1 cellular context compared by ENCODE assay signal in the genomic region with DNA sequence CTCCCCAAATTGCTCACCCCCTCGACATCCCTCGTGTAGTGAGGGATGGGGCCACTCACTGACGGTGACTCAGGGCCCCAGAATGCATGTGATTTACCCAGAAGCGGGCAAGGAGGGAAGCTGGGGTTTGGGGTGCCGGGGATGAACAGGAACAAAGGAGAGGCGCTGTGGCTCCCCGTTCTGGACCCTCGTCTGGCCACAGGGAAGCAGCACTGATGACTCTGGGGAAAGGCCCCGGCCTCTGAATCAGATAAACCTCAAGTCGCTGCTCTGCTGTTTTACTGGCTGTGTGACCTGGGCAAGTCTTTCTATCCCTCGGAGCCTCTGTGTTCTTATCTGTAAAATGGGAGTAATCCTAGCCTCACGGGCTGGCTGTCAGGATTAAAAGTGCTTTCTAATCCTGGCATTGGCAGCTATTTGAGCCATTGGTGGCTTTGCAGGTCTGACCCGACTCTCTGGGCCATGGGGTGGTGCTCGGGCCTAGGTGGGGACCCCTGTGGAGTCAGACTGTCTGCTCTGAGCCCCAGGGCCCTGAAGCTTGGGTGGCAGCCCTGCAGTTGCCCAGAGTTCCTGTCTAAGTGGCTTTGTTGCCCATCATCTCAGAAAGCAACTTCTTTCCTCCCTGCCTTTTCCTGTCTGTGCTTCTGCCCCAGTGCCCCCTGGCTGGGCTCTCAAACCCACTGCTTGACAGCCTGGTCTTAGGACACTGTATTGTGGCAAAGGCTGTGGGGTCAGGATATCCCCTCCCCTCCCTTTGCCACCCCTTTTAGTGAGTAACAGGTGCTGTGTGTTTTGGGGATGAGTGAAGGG.
TF ChIP-seq lines count a peak whose summit lies in the region.

No MANE protein-coding gene starts in this region.

TF ChIP-seq in WTC11, 78 proteins besides CTCF, POLR2A, EP300 and RAD21 (continued from another document):
- TF ChIP-seq, protein P1, sequence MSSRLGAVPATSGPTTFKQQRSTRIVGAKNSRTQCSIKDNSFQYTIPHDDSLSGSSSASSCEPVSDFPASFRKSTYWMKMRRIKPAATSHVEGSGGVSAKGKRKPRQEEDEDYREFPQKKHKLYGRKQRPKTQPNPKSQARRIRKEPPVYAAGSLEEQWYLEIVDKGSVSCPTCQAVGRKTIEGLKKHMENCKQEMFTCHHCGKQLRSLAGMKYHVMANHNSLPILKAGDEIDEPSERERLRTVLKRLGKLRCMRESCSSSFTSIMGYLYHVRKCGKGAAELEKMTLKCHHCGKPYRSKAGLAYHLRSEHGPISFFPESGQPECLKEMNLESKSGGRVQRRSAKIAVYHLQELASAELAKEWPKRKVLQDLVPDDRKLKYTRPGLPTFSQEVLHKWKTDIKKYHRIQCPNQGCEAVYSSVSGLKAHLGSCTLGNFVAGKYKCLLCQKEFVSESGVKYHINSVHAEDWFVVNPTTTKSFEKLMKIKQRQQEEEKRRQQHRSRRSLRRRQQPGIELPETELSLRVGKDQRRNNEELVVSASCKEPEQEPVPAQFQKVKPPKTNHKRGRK (CRISPR knock-in tag; IDR thresholded peaks at IDR 0.05; ENCODE audit: borderline replicate concordance): no peak
- TF ChIP-seq, protein P2, sequence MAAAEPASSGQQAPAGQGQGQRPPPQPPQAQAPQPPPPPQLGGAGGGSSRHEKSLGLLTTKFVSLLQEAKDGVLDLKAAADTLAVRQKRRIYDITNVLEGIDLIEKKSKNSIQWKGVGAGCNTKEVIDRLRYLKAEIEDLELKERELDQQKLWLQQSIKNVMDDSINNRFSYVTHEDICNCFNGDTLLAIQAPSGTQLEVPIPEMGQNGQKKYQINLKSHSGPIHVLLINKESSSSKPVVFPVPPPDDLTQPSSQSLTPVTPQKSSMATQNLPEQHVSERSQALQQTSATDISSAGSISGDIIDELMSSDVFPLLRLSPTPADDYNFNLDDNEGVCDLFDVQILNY (CRISPR knock-in tag; IDR thresholded peaks at IDR 0.05): no peak
- TF ChIP-seq ZNF263 (CRISPR knock-in tag; IDR thresholded peaks at IDR 0.05; ENCODE audit: low read depth) (no peak), CBFB (CRISPR knock-in tag; IDR thresholded peaks at IDR 0.05; ENCODE audit: low read depth) (no peak), TP53 (CRISPR knock-in tag; IDR thresholded peaks at IDR 0.05) (no peak), ZNF121 (CRISPR knock-in tag; IDR thresholded peaks at IDR 0.05) (no peak), ZNF138 (CRISPR knock-in tag; conservative IDR thresholded peaks at IDR 0.05) (no peak), FOXK1 (CRISPR knock-in tag; IDR thresholded peaks at IDR 0.05) (no peak)
- TF ChIP-seq, protein P3, sequence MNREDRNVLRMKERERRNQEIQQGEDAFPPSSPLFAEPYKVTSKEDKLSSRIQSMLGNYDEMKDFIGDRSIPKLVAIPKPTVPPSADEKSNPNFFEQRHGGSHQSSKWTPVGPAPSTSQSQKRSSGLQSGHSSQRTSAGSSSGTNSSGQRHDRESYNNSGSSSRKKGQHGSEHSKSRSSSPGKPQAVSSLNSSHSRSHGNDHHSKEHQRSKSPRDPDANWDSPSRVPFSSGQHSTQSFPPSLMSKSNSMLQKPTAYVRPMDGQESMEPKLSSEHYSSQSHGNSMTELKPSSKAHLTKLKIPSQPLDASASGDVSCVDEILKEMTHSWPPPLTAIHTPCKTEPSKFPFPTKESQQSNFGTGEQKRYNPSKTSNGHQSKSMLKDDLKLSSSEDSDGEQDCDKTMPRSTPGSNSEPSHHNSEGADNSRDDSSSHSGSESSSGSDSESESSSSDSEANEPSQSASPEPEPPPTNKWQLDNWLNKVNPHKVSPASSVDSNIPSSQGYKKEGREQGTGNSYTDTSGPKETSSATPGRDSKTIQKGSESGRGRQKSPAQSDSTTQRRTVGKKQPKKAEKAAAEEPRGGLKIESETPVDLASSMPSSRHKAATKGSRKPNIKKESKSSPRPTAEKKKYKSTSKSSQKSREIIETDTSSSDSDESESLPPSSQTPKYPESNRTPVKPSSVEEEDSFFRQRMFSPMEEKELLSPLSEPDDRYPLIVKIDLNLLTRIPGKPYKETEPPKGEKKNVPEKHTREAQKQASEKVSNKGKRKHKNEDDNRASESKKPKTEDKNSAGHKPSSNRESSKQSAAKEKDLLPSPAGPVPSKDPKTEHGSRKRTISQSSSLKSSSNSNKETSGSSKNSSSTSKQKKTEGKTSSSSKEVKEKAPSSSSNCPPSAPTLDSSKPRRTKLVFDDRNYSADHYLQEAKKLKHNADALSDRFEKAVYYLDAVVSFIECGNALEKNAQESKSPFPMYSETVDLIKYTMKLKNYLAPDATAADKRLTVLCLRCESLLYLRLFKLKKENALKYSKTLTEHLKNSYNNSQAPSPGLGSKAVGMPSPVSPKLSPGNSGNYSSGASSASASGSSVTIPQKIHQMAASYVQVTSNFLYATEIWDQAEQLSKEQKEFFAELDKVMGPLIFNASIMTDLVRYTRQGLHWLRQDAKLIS (CRISPR knock-in tag; IDR thresholded peaks at IDR 0.05; ENCODE audit: borderline replicate concordance): no peak
- TF ChIP-seq, protein P4, sequence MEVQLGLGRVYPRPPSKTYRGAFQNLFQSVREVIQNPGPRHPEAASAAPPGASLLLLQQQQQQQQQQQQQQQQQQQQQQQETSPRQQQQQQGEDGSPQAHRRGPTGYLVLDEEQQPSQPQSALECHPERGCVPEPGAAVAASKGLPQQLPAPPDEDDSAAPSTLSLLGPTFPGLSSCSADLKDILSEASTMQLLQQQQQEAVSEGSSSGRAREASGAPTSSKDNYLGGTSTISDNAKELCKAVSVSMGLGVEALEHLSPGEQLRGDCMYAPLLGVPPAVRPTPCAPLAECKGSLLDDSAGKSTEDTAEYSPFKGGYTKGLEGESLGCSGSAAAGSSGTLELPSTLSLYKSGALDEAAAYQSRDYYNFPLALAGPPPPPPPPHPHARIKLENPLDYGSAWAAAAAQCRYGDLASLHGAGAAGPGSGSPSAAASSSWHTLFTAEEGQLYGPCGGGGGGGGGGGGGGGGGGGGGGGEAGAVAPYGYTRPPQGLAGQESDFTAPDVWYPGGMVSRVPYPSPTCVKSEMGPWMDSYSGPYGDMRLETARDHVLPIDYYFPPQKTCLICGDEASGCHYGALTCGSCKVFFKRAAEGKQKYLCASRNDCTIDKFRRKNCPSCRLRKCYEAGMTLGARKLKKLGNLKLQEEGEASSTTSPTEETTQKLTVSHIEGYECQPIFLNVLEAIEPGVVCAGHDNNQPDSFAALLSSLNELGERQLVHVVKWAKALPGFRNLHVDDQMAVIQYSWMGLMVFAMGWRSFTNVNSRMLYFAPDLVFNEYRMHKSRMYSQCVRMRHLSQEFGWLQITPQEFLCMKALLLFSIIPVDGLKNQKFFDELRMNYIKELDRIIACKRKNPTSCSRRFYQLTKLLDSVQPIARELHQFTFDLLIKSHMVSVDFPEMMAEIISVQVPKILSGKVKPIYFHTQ (CRISPR knock-in tag; IDR thresholded peaks at IDR 0.05): no peak
- TF ChIP-seq, protein P5, sequence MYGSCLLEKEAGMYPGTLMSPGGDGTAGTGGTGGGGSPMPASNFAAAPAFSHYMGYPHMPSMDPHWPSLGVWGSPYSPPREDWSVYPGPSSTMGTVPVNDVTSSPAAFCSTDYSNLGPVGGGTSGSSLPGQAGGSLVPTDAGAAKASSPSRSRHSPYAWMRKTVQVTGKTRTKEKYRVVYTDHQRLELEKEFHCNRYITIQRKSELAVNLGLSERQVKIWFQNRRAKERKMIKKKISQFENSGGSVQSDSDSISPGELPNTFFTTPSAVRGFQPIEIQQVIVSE (CRISPR knock-in tag; IDR thresholded peaks at IDR 0.05; ENCODE audit: borderline replicate concordance): no peak
- TF ChIP-seq, protein P6, sequence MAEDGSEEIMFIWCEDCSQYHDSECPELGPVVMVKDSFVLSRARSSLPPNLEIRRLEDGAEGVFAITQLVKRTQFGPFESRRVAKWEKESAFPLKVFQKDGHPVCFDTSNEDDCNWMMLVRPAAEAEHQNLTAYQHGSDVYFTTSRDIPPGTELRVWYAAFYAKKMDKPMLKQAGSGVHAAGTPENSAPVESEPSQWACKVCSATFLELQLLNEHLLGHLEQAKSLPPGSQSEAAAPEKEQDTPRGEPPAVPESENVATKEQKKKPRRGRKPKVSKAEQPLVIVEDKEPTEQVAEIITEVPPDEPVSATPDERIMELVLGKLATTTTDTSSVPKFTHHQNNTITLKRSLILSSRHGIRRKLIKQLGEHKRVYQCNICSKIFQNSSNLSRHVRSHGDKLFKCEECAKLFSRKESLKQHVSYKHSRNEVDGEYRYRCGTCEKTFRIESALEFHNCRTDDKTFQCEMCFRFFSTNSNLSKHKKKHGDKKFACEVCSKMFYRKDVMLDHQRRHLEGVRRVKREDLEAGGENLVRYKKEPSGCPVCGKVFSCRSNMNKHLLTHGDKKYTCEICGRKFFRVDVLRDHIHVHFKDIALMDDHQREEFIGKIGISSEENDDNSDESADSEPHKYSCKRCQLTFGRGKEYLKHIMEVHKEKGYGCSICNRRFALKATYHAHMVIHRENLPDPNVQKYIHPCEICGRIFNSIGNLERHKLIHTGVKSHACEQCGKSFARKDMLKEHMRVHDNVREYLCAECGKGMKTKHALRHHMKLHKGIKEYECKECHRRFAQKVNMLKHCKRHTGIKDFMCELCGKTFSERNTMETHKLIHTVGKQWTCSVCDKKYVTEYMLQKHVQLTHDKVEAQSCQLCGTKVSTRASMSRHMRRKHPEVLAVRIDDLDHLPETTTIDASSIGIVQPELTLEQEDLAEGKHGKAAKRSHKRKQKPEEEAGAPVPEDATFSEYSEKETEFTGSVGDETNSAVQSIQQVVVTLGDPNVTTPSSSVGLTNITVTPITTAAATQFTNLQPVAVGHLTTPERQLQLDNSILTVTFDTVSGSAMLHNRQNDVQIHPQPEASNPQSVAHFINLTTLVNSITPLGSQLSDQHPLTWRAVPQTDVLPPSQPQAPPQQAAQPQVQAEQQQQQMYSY (CRISPR knock-in tag; IDR thresholded peaks at IDR 0.05): no peak
- TF ChIP-seq, protein P7, sequence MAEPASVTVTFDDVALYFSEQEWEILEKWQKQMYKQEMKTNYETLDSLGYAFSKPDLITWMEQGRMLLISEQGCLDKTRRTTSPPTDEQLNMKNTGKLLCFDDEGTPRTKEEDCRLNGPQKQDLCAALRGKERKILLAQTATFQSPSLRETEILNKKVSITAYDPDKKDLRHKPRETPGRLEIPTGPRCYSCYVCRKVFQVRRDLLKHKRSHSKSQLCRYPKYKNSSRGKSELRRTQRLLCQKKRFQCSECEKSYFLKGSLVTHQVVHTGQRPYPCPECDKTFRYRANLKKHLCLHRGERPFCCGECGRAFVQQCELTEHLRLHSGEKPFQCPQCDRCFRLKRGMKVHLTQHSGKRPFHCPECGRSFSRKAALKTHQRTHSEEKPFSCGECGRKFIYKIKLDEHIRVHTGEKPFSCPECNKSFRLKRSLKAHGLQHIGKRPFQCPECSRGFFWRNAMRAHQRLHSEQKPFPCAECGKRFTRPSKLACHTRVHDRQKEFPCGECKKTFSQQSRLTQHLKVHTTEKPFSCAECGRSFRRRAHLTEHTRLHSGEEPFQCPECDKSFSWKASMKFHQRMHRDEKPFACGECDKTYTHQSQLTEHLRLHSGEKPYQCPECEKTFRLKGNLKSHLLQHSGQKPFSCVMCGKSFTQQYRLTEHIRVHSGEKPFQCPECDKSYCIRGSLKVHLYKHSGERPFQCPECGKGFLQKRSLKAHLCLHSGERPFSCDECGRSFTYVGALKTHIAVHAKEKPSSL (CRISPR knock-in tag; conservative IDR thresholded peaks at IDR 0.05): no peak
